25 cellular contexts compared by ENCODE assay signal in genomic region chr2:20191714-20192569, GRCh38. TPM values are rescaled to one million over a fixed set of nuclear protein-coding genes. Genes with fewer than 3 reads are reported as not detected.
DNase-seq lines count a peak whose midpoint lies in the region; ATAC-seq and TF ChIP-seq lines count a peak whose summit lies in the region.
"Had no signal": no experiment of that assay in that cellular context is flagged by ENCODE, and none has a peak within 500 bp of the region (broad histone marks: within the 10 kb centered on the region; RNA-seq: fewer than 3 reads in every experiment).

No MANE protein-coding gene starts in this region.

- H3K36me3 ChIP-seq in cardiac muscle cell = no peaks in the 10 kb centered on the region
- no peaks in the 10 kb centered on the region for H3K36me3 ChIP-seq in right atrium auricular region
- H3K36me3 ChIP-seq in heart right ventricle = no peaks in the 10 kb centered on the region
- H3K36me3 ChIP-seq: ascending aorta, gastrocnemius medialis, MG63, sigmoid colon, thoracic aorta had no signal

- no peak overlapping the region for H3K4me3 Mint-ChIP-seq in nephron
- no peak overlapping the region for H3K4me3 Mint-ChIP-seq in stimulated activated naive CD8-positive, alpha-beta T cell treated with anti-CD3 and anti-CD28 coated beads, Interleukin-15, amount 100 ng/mL, for 72 hours
- H3K4me3 Mint-ChIP-seq: activated CD8-positive, alpha-beta T cell treated with anti-CD3 and anti-CD28 coated beads for 36 hours; activated naive CD8-positive, alpha-beta T cell treated with anti-CD3 and anti-CD28 coated beads, Interleukin-2, amount 10 ng/mL, durations not matched to agents 7 days and 5 days; CD4-positive, alpha-beta memory T cell; central memory CD8-positive, alpha-beta T cell; T-helper 17 cell had no signal

- peaks cover 43% of the 10 kb centered on the region for H3K4me1 Mint-ChIP-seq in nephron
- H3K4me1 Mint-ChIP-seq in stimulated activated naive CD8-positive, alpha-beta T cell treated with anti-CD3 and anti-CD28 coated beads, Interleukin-15, amount 100 ng/mL, for 72 hours = no peaks in the 10 kb centered on the region
- H3K4me1 Mint-ChIP-seq: activated naive CD8-positive, alpha-beta T cell treated with anti-CD3 and anti-CD28 coated beads, Interleukin-2, amount 10 ng/mL, durations not matched to agents 7 days and 5 days; CD4-positive, alpha-beta memory T cell; central memory CD8-positive, alpha-beta T cell had no signal

- DNase-seq in cardiac muscle cell (ENCODE audit: low read depth in 1 of 2, low spot score in 1 of 2) (no peak), right atrium auricular region (ENCODE audit: low spot score) (no peak), heart right ventricle (peak in 1 of 2 donors; percentile 30), NCI-H146 (lab: John Stamatoyannopoulos, UW) (no peak), GM19238 (ENCODE audit: insufficient read length, low spot score) (no peak)
- no peak for DNase-seq in stimulated activated naive CD8-positive, alpha-beta T cell treated with anti-CD3 and anti-CD28 coated beads, Interleukin-15, amount 100 ng/mL, for 72 hours
- DNase-seq: activated CD4-positive, alpha-beta T cell treated with anti-CD3 and anti-CD28 coated beads for 1 hour; activated effector memory CD4-positive, alpha-beta T cell treated with anti-CD3 and anti-CD28 coated beads, Interleukin-2, amount 50 U/mL, for 16 hours; activated naive CD8-positive, alpha-beta T cell treated with anti-CD3 and anti-CD28 coated beads, Interleukin-2, amount 10 ng/mL, durations not matched to agents 7 days and 5 days; CD4-positive, alpha-beta memory T cell; gastrocnemius medialis; KBM-7; MG63; NCI-H2081; sigmoid colon; stimulated activated naive CD4-positive, alpha-beta T cell treated with Interleukin-2 at 50 U/mL for 16 hours; T-helper 17 cell had no signal

- H3K27ac ChIP-seq in cardiac muscle cell (peak overlapping the region; percentile 26), right atrium auricular region (no peak overlapping the region), heart right ventricle (no peak overlapping the region)
- H3K27ac ChIP-seq: ascending aorta, gastrocnemius medialis, sigmoid colon, thoracic aorta had no signal

- intact Hi-C loops in heart right ventricle (cut with DNase I) = no loop called here

- no peaks in the 10 kb centered on the region for H3K9me3 Mint-ChIP-seq in nephron
- no peaks in the 10 kb centered on the region for H3K9me3 Mint-ChIP-seq in stimulated activated naive CD8-positive, alpha-beta T cell treated with anti-CD3 and anti-CD28 coated beads, Interleukin-15, amount 100 ng/mL, for 72 hours
- H3K9me3 Mint-ChIP-seq: activated CD8-positive, alpha-beta T cell treated with anti-CD3 and anti-CD28 coated beads for 36 hours; activated naive CD8-positive, alpha-beta T cell treated with anti-CD3 and anti-CD28 coated beads, Interleukin-2, amount 10 ng/mL, durations not matched to agents 7 days and 5 days; CD4-positive, alpha-beta memory T cell; central memory CD8-positive, alpha-beta T cell had no signal

- peak overlapping the region in 2 of 3 experiments; percentile 61 to 77 for H3K27ac Mint-ChIP-seq in nephron
- H3K27ac Mint-ChIP-seq in stimulated activated naive CD8-positive, alpha-beta T cell treated with anti-CD3 and anti-CD28 coated beads, Interleukin-15, amount 100 ng/mL, for 72 hours = peak overlapping the region in 1 of 2 donors; percentile 74
- H3K27ac Mint-ChIP-seq: activated CD8-positive, alpha-beta T cell treated with anti-CD3 and anti-CD28 coated beads for 36 hours; activated naive CD8-positive, alpha-beta T cell treated with anti-CD3 and anti-CD28 coated beads, Interleukin-2, amount 10 ng/mL, durations not matched to agents 7 days and 5 days; CD4-positive, alpha-beta memory T cell; T-helper 17 cell had no signal

- ATAC-seq in heart right ventricle (peak in 5 of 8 donors; percentile 41 to 73 (median 45)), GM19023 (IDR thresholded peaks at IDR 0.05; ENCODE audit: unreplicated experiment) (no peak)
- ATAC-seq in stimulated activated naive CD8-positive, alpha-beta T cell treated with anti-CD3 and anti-CD28 coated beads, Interleukin-15, amount 100 ng/mL, for 72 hours = no peak
- ATAC-seq: activated CD8-positive, alpha-beta T cell treated with anti-CD3 and anti-CD28 coated beads for 36 hours; gastrocnemius medialis; GM12878; T-helper 17 cell had no signal

- H3K9me3 ChIP-seq in cardiac muscle cell (ENCODE audit: low read depth) (no peaks in the 10 kb centered on the region), right atrium auricular region (no peaks in the 10 kb centered on the region), heart right ventricle (no peaks in the 10 kb centered on the region)
- H3K9me3 ChIP-seq: ascending aorta, gastrocnemius medialis, MG63, thoracic aorta had no signal

- H3K4me1 ChIP-seq in cardiac muscle cell (ENCODE audit: low read depth) = peaks cover 41% of the 10 kb centered on the region
- no peaks in the 10 kb centered on the region for H3K4me1 ChIP-seq in right atrium auricular region
- peaks cover 0 to under 1% (median 0%) of the 10 kb centered on the region in 9 donors for H3K4me1 ChIP-seq in heart right ventricle
- H3K4me1 ChIP-seq: ascending aorta, gastrocnemius medialis had no signal

- H3K27me3 ChIP-seq in cardiac muscle cell (no peaks in the 10 kb centered on the region), right atrium auricular region (no peaks in the 10 kb centered on the region), heart right ventricle (no peaks in the 10 kb centered on the region)
- H3K27me3 ChIP-seq: ascending aorta, gastrocnemius medialis, MG63, sigmoid colon had no signal

- WGBS in heart right ventricle, 2 donors = 71 to 72% methylated on average over 13 of the region's 13 CpGs

- no peak for TF ChIP-seq CTCF in cardiac muscle cell (IDR thresholded peaks at IDR 0.05; ENCODE audit: low read depth, low read length)
- TF ChIP-seq CTCF in right atrium auricular region (IDR thresholded peaks at IDR 0.05) = no peak
- no peak for TF ChIP-seq CTCF in heart right ventricle (IDR thresholded peaks at IDR 0.05)
- TF ChIP-seq CTCF in nephron (IDR thresholded peaks at IDR 0.05; ENCODE audit: unreplicated experiment in 3 of 3) = no peak

- H3K36me3 Mint-ChIP-seq in nephron (ENCODE audit: low read depth) = no peaks in the 10 kb centered on the region
- H3K36me3 Mint-ChIP-seq: activated naive CD8-positive, alpha-beta T cell treated with anti-CD3 and anti-CD28 coated beads, Interleukin-2, amount 10 ng/mL, durations not matched to agents 7 days and 5 days; CD4-positive, alpha-beta memory T cell had no signal

- H3K27me3 Mint-ChIP-seq in nephron (ENCODE audit: low read depth) = peaks cover 12% of the 10 kb centered on the region
- H3K27me3 Mint-ChIP-seq in stimulated activated naive CD8-positive, alpha-beta T cell treated with anti-CD3 and anti-CD28 coated beads, Interleukin-15, amount 100 ng/mL, for 72 hours = no peaks in the 10 kb centered on the region
- H3K27me3 Mint-ChIP-seq: activated CD8-positive, alpha-beta T cell treated with anti-CD3 and anti-CD28 coated beads for 36 hours; activated naive CD8-positive, alpha-beta T cell treated with anti-CD3 and anti-CD28 coated beads, Interleukin-2, amount 10 ng/mL, durations not matched to agents 7 days and 5 days; CD4-positive, alpha-beta memory T cell had no signal

- H3K4me3 ChIP-seq in cardiac muscle cell = no peak overlapping the region
- H3K4me3 ChIP-seq in right atrium auricular region = no peak overlapping the region
- no peak overlapping the region for H3K4me3 ChIP-seq in heart right ventricle
- H3K4me3 ChIP-seq: ascending aorta, gastrocnemius medialis, GM12878, lung, MG63, sigmoid colon, thoracic aorta had no signal

RNA-seq across cellular contexts. Expression of gene SDC1, which starts 33.0 kb away (rescaled TPM):
- 13.3 and 13.5 TPM in 2 replicates for total RNA-seq in cardiac muscle cell
- 12.9 and 14.0 TPM in 2 replicates for polyA plus RNA-seq in cardiac muscle cell
- under 1 TPM in 1 of 2 donors, not detected in 1; 0.24 TPM for total RNA-seq in right atrium auricular region
- 1 to 10 TPM in 2 of 10 donors, under 1 TPM in 6, not detected in 2; 0.27 to 2.1 (median 0.33) TPM for total RNA-seq in heart right ventricle
- under 1 TPM; 0.30 to 0.44 TPM for polyA plus RNA-seq in heart right ventricle
- total RNA-seq: T-helper 17 cell had no signal
- polyA plus RNA-seq: CD4-positive, alpha-beta memory T cell had no signal

Comparison
In these comparisons a context has a peak if more than half of its experiments do, and no peak if none do; other contexts are left out.
1. ATAC-seq: peak in heart right ventricle (5 of 8); none in GM19023 (single experiment) and stimulated activated naive CD8-positive, alpha-beta T cell treated with anti-CD3 and anti-CD28 coated beads, Interleukin-15, amount 100 ng/mL, for 72 hours (single experiment).